Comparison of ENCODE assay signal across 8 cellular contexts in the genomic region with DNA sequence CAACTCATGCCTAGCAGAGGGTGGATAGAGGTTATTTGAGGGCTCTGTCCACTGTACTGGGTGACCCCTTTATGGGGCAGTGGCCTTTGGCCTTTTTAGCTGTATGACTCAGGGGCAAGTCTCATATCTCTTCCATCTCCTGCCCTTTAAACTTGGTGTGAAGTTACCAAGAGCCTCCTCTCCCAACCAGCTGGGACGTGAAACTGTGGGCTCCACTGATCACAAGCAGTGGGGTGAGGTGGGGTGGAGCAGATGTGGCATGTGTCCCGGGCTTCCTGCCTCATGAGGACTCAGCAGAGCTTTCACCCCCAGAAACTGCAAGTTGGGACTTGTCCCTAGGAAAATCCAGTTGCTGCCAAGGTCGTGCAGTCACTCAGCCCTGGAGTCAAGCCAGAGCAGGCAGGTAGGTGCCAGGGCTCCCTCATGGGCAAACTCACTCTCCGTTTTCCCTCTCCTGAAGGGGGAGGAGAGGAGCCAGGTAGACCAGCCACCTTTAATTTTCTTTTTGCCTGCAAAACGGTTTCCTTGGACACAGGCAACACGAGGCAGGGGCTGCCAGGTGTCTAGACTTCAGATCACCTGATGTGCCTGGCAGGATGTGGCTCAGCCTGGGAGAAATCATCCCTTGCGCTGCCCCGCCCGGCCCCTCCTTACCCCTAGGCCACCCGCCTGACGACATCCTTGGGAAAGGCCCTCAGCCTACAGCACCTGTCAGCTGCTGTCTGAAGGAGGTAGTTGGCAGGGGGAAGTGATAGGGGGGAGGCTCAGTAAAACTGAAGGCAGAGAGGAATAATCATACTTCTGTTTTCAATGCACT. TPM values are rescaled to one million over a fixed set of nuclear protein-coding genes. Genes with fewer than 3 reads are reported as not detected.
DNase-seq lines count a peak whose midpoint lies in the region; ATAC-seq, FAIRE-seq and TF ChIP-seq lines count a peak whose summit lies in the region.

No MANE protein-coding gene starts in this region.

- no peaks in the 10 kb centered on the region for H3K9me3 ChIP-seq in MG63
- no peaks in the 10 kb centered on the region for H3K9me3 ChIP-seq in SU-DHL-6 (ENCODE audit: insufficient read depth, low read length)
- H3K9me3 ChIP-seq in GM12878 (replicated peaks; ENCODE audit: control insufficient read depth, insufficient read depth, low read length), result no peaks in the 10 kb centered on the region; the same call in 2 of the 3 replicates
- H3K9me3 ChIP-seq in mesodermal cell (ENCODE audit: control insufficient read depth, low read length), result no peaks in the 10 kb centered on the region
- no peaks in the 10 kb centered on the region for H3K9me3 ChIP-seq in thoracic aorta

- H3K9ac ChIP-seq in SU-DHL-6 (ENCODE audit: low read length) (peak overlapping the region; percentile 14), GM12878 (ENCODE audit: control insufficient read depth, insufficient read depth, low read length) (peak overlapping the region; percentile 54)

- H2AFZ ChIP-seq in SU-DHL-6 (ENCODE audit: low read depth, low read length, severe bottlenecking) (no peak overlapping the region), GM12878 (ENCODE audit: control insufficient read depth, low read depth, low read length) (no peak overlapping the region)

- intact Hi-C loops in GM12878 (cut with micrococcal nuclease; ENCODE audit: unreplicated experiment), result loop anchor here (2.0 to 5.0 kb wide), 4 partner anchors 44 to 260 kb away; a partner anchor contains a TSS

- H3K4me2 ChIP-seq in SU-DHL-6 (ENCODE audit: low read depth, low read length, poor library complexity, severe bottlenecking), result peak overlapping the region; percentile 35
- H3K4me2 ChIP-seq in GM12878 (ENCODE audit: control insufficient read depth, insufficient read depth), result peak overlapping the region; percentile 71

- H3K27ac ChIP-seq in SU-DHL-6 (ENCODE audit: low read depth, low read length) (peak overlapping the region; percentile 44), GM12878 (ENCODE audit: control insufficient read depth, insufficient read depth) (peak overlapping the region; percentile 75), mesodermal cell (ENCODE audit: low read depth, low read length, severe bottlenecking) (peak overlapping the region; percentile 32), thoracic aorta (peak overlapping the region; percentile 2 to 61)

- in situ Hi-C loops in GM12878 (cut with MboI), result loop anchor here (5.0 kb wide), 1 partner anchor 60 kb away; no protein-coding TSS in a partner anchor

- DNase-seq in GM18507 (ENCODE audit: extremely low spot score, insufficient read length, low read depth) (no peak), MG63 (peak; percentile 71), GM12878 (ENCODE audit: low read depth, low spot score) (no peak), thoracic aorta (ENCODE audit: low spot score) (no peak)

- ATAC-seq in GM12878, result peak; percentile 49
- ATAC-seq in thoracic aorta (ENCODE audit: insufficient number of reproducible peaks, low FRiP score, low read depth), result no peak
- no peak for ATAC-seq in GM19351 (IDR thresholded peaks at IDR 0.05; ENCODE audit: unreplicated experiment)
- ATAC-seq in GM21528 (IDR thresholded peaks at IDR 0.05; ENCODE audit: low FRiP score, unreplicated experiment), result no peak

- POLR2A ChIA-PET in GM12878 (lab: Charles Lee), result interaction anchor here (0.6 to 13.6 kb wide), 15 partner anchors 17 to 103 kb away, joined by 3 to 243 read pairs (median 6); no protein-coding TSS in a partner anchor

- no peaks in the 10 kb centered on the region for H3K9me2 ChIP-seq in SU-DHL-6 (replicated peaks; ENCODE audit: insufficient read depth, low read length)

- FAIRE-seq in GM18507 (lab: Jason Lieb, UNC) (peak; percentile 86), GM12878 (lab: Jason Lieb, UNC) (peak; percentile 59)

- RAD21 ChIA-PET in GM12878 (lab: Charles Lee; ENCODE audit: unreplicated experiment), result interaction anchor here (0.7 to 10.6 kb wide), 18 partner anchors 10 to 259 kb away, joined by 3 to 195 read pairs (median 4); no protein-coding TSS in a partner anchor

- no peak overlapping the region for H3K4me3 ChIP-seq in MG63
- no peak overlapping the region for H3K4me3 ChIP-seq in SU-DHL-6 (ENCODE audit: insufficient read depth, low read length, poor library complexity, severe bottlenecking)
- H3K4me3 ChIP-seq in GM12878, result peak overlapping the region; percentile 44
- peak overlapping the region; percentile 98 for H3K4me3 ChIP-seq in mesodermal cell (ENCODE audit: extremely low read depth, insufficient read depth, low read length, poor library complexity, severe bottlenecking)
- peak overlapping the region; percentile 94 for H3K4me3 ChIP-seq in thoracic aorta

- no peak for TF ChIP-seq RAD21 in GM12878 (IDR thresholded peaks at IDR 0.05; ENCODE audit: insufficient read depth, low read depth, low read length)

- H4K20me1 ChIP-seq in SU-DHL-6 (ENCODE audit: low read depth, low read length) (no peaks in the 10 kb centered on the region), GM12878 (ENCODE audit: control insufficient read depth, insufficient read depth) (peaks cover 15% of the 10 kb centered on the region)

- no peak for TF ChIP-seq CTCF in SU-DHL-6 (IDR thresholded peaks at IDR 0.05; ENCODE audit: insufficient read depth, low read length, poor library complexity, severe bottlenecking)
- no peak for TF ChIP-seq CTCF in GM12878 (IDR thresholded peaks at IDR 0.05 in 2 of 3, conservative IDR thresholded peaks at IDR 0.05 in 1 of 3; ENCODE audit: control insufficient read depth in 2 of 3, extremely low read depth in 1 of 3, insufficient read depth in 1 of 3, low read depth in 3 of 3, low read length in 3 of 3)
- no peak for TF ChIP-seq CTCF in thoracic aorta (IDR thresholded peaks at IDR 0.05)

- TF ChIP-seq EP300 in GM12878 (IDR thresholded peaks at IDR 0.05; ENCODE audit: borderline replicate concordance in 1 of 2, control insufficient read depth in 1 of 2, low read depth in 2 of 2, low read length in 2 of 2), result peak in 1 of 2 experiments; percentile 66; a peak in 2 of 4 replicates

- CTCF ChIA-PET in GM12878 (lab: Yijun Ruan, JAX), result interaction anchor here (0.6 to 10.7 kb wide), 19 partner anchors 17 to 191 kb away, joined by 3 to 146 read pairs (median 8); a partner anchor contains a TSS

- H3K36me3 ChIP-seq in MG63 (peaks cover 37% of the 10 kb centered on the region), SU-DHL-6 (ENCODE audit: low read length) (no peaks in the 10 kb centered on the region), GM12878 (ENCODE audit: control insufficient read depth in 2 of 2, insufficient read depth in 2 of 2, low read length in 1 of 2) (peaks cover 31 to 38% of the 10 kb centered on the region in 2 experiments), mesodermal cell (ENCODE audit: control insufficient read depth, insufficient read depth, low read length) (peaks cover 84% of the 10 kb centered on the region), thoracic aorta (peaks cover 52% of the 10 kb centered on the region)

- H3K27me3 ChIP-seq in MG63 (no peaks in the 10 kb centered on the region), SU-DHL-6 (ENCODE audit: low read length) (no peaks in the 10 kb centered on the region), GM12878 (replicated peaks in 1 of 2; ENCODE audit: control insufficient read depth in 2 of 2, insufficient read depth in 2 of 2, low read length in 1 of 2) (no peaks in the 10 kb centered on the region), thoracic aorta (replicated peaks; ENCODE audit: insufficient read depth) (no peaks in the 10 kb centered on the region)

- SMC1A ChIA-PET in GM12878 (lab: Charles Lee; ENCODE audit: uncharacterized antibody, unreplicated experiment), result interaction anchor here (0.7 to 12.0 kb wide), 17 partner anchors 8 to 476 kb away, joined by 3 to 199 read pairs (median 5); no protein-coding TSS in a partner anchor

- WGBS in GM12878 (ENCODE audit: insufficient coverage, insufficient replicate concordance, low lambda C conversion rate, missing lambda C conversion rate), result under 1% methylated on average over 11 of the region's 11 CpGs
- WGBS in mesodermal cell (ENCODE audit: insufficient coverage in 2 of 2), 2 experiments, result 71 to 81% methylated on average over 3 to 5 of the region's 11 CpGs

- H3K4me1 ChIP-seq in GM12878 (ENCODE audit: control insufficient read depth, insufficient read depth, low read length) (peaks cover 43% of the 10 kb centered on the region), mesodermal cell (ENCODE audit: control insufficient read depth, insufficient read depth, low read length, poor library complexity, severe bottlenecking) (peaks cover 15% of the 10 kb centered on the region), thoracic aorta (ENCODE audit: control insufficient read depth in 1 of 2, low read depth in 2 of 2) (peaks cover 34 to 52% of the 10 kb centered on the region in 2 donors)

- peaks cover 24% of the 10 kb centered on the region for H3F3A ChIP-seq in SU-DHL-6 (ENCODE audit: insufficient read depth)

- no TSS peak for BruUV-seq in GM12878 (replicated peaks; lab: Mats Ljungman, UMichigan)

- TF ChIP-seq POLR2A in GM12878 (IDR thresholded peaks at IDR 0.05; ENCODE audit: low read depth, low read length), result peak; percentile 71

- no peaks in the 10 kb centered on the region for H3K79me2 ChIP-seq in SU-DHL-6 (ENCODE audit: insufficient read depth, low read length)
- H3K79me2 ChIP-seq in GM12878 (ENCODE audit: control insufficient read depth, insufficient read depth, low read length), result peaks cover 72% of the 10 kb centered on the region

RNA-seq across cellular contexts. Expression of a gene that starts 4.0 kb away (rescaled TPM):
- total RNA-seq in MG63 (2014; rRNA removed; shearing (Covaris generic); ENCODE audit: low replicate concordance), result 15.8 and 25.8 TPM in 2 replicates
- 98.4 and 111 TPM in 2 replicates for total RNA-seq in GM12878 (2013; cell fraction: nucleolus; rRNA removed)
- total RNA-seq in GM12878 (2014; rRNA removed), result 186 and 198 TPM in 2 replicates
- 139 and 144 TPM in 2 replicates for total RNA-seq in GM12878 (2014; rRNA removed; fragmentation: Illumina TruSeq; extraction: Trizol)
- total RNA-seq in GM12878 (2021), result 315 and 321 TPM in 2 replicates
- 50.2 TPM for polyA plus RNA-seq in GM12878 (2011; ENCODE audit: low read depth)
- 103 and 200 TPM in 2 replicates for polyA plus RNA-seq in GM12878 (2011; rRNA removed)
- polyA plus RNA-seq in GM12878 (2011; cell fraction: cytosol; rRNA removed), result 275 and 303 TPM in 2 replicates
- 252 and 284 TPM in 2 replicates for polyA plus RNA-seq in GM12878 (2011; cell fraction: nucleus; rRNA removed)
- 129 and 156 TPM in 2 replicates for polyA plus RNA-seq in GM12878 (2012)
- polyA plus RNA-seq in GM12878 (2014; fragmentation: Illumina TruSeq; extraction: Trizol), result 154 and 232 TPM in 2 replicates
- 10 to 100 TPM; 25.2 to 48.4 TPM for polyA plus RNA-seq in GM12878 (2014; fragmentation: Nextera tagmentation; extraction: Ambion mirVana)
- polyA plus RNA-seq in GM12878 (2014; rRNA removed), result 330 and 358 TPM in 2 replicates
- polyA plus RNA-seq in GM12878 (2016; fragmentation: Nextera tagmentation; extraction: Ambion mirVana), result 100 to 1,000 TPM; 604 to 637 TPM
- 81.2 and 140 TPM in 2 replicates for polyA minus RNA-seq in GM12878 (2011; rRNA and poly(A)+ RNA removed)
- 55.9 and 57.9 TPM in 2 replicates for polyA minus RNA-seq in GM12878 (2011; cell fraction: cytosol; rRNA and poly(A)+ RNA removed)
- polyA minus RNA-seq in GM12878 (2011; cell fraction: nucleus; rRNA and poly(A)+ RNA removed), result 58.8 and 96.6 TPM in 2 replicates
- polyA plus RNA-seq in mesodermal cell (2013, experiment 1 of 2), result 223 TPM
- 162 TPM for polyA plus RNA-seq in mesodermal cell (2013, experiment 2 of 2)
- 100 to 1,000 TPM; 311 to 457 TPM for total RNA-seq in thoracic aorta

RNA-seq across cellular contexts. Expression of a gene that starts 15.1 kb away (rescaled TPM):
- not detected in 2 replicates for total RNA-seq in MG63 (2014; rRNA removed; shearing (Covaris generic); ENCODE audit: low replicate concordance)
- 0.23 TPM in 1 of 2 replicates, not detected in the other for total RNA-seq in GM12878 (2013; cell fraction: nucleolus; rRNA removed)
- total RNA-seq in GM12878 (2014; rRNA removed), result 0.06 TPM in 1 of 2 replicates, not detected in the other
- not detected in 2 replicates for total RNA-seq in GM12878 (2014; rRNA removed; fragmentation: Illumina TruSeq; extraction: Trizol)
- total RNA-seq in GM12878 (2021), result 0.05 TPM in 1 of 2 replicates, not detected in the other
- polyA plus RNA-seq in GM12878 (2011; ENCODE audit: low read depth), result not detected
- polyA plus RNA-seq in GM12878 (2011; rRNA removed), result 0.05 TPM in 1 of 2 replicates, not detected in the other
- 0.05 and 0.06 TPM in 2 replicates for polyA plus RNA-seq in GM12878 (2011; cell fraction: cytosol; rRNA removed)
- polyA plus RNA-seq in GM12878 (2011; cell fraction: nucleus; rRNA removed), result 0.24 and 0.26 TPM in 2 replicates
- 0.03 and 0.05 TPM in 2 replicates for polyA plus RNA-seq in GM12878 (2012)
- 0.01 TPM in 1 of 2 replicates, not detected in the other for polyA plus RNA-seq in GM12878 (2014; fragmentation: Illumina TruSeq; extraction: Trizol)
- under 1 TPM in 1 of 2 experiments, not detected in 1; 0.02 TPM for polyA plus RNA-seq in GM12878 (2014; fragmentation: Nextera tagmentation; extraction: Ambion mirVana)
- 0.01 and 0.05 TPM in 2 replicates for polyA plus RNA-seq in GM12878 (2014; rRNA removed)
- polyA plus RNA-seq in GM12878 (2016; fragmentation: Nextera tagmentation; extraction: Ambion mirVana), result under 1 TPM; 0.05 to 0.08 TPM
- polyA minus RNA-seq in GM12878 (2011; rRNA and poly(A)+ RNA removed), result 0.05 TPM in 1 of 2 replicates, not detected in the other
- polyA minus RNA-seq in GM12878 (2011; cell fraction: cytosol; rRNA and poly(A)+ RNA removed), result not detected in 2 replicates
- polyA minus RNA-seq in GM12878 (2011; cell fraction: nucleus; rRNA and poly(A)+ RNA removed), result not detected in 2 replicates
- polyA plus RNA-seq in mesodermal cell (2013, experiment 1 of 2), result 0.11 TPM
- 0.15 TPM for polyA plus RNA-seq in mesodermal cell (2013, experiment 2 of 2)
- total RNA-seq in thoracic aorta, result under 1 TPM in 1 of 2 donors, not detected in 1; 0.27 TPM

Comparison
In these comparisons a context has a peak if more than half of its experiments do, and no peak if none do; other contexts are left out.
1. H3K4me3 ChIP-seq: peak in GM12878 (single experiment), mesodermal cell (single experiment) and thoracic aorta (single experiment); none in MG63 (single experiment) and SU-DHL-6 (single experiment).
2. Peak in every context shown above with its lines, with median percentiles within 50 percentile points of each other: H3K27ac ChIP-seq.